In genomic region chr1:107058245-107059032, GRCh38 we compare ENCODE assay signal across 8 cellular contexts. TPM values are rescaled to one million over a fixed set of nuclear protein-coding genes. Genes with fewer than 3 reads are reported as not detected.
DNase-seq lines count a peak whose midpoint lies in the region; ATAC-seq, FAIRE-seq and TF ChIP-seq lines count a peak whose summit lies in the region.

No MANE protein-coding gene starts in this region.

- H3K4me1 Mint-ChIP-seq in CD8-positive, alpha-beta T cell (ENCODE audit: low read depth), result peaks cover 35% of the 10 kb centered on the region
- H3K4me1 Mint-ChIP-seq in astrocyte (ENCODE audit: low read depth, unreplicated experiment), result peaks cover 5% of the 10 kb centered on the region
- H3K4me1 Mint-ChIP-seq in mesothelial cell of epicardium, result peaks cover 20% of the 10 kb centered on the region

- intact Hi-C loops in CD8-positive, alpha-beta T cell (cut with DNase I, micrococcal nuclease), result no loop called here
- intact Hi-C loops in aorta (cut with DNase I), result no loop called here

- CTCF ChIA-PET in CD8-positive, alpha-beta T cell (lab: Charles Lee), result no interaction called here

- 79 to 86% methylated on average over 4 of the region's 4 CpGs for WGBS in aorta, 2 donors

- peak overlapping the region; percentile 14 for H2AFZ ChIP-seq in astrocyte (ENCODE audit: low read depth, low read length)

- no peaks in the 10 kb centered on the region for H3K36me3 ChIP-seq in CD8-positive, alpha-beta T cell (ENCODE audit: insufficient read depth, low read length)
- H3K36me3 ChIP-seq in astrocyte (ENCODE audit: insufficient read depth, low read length) (peaks cover 8% of the 10 kb centered on the region), aorta (ENCODE audit: control insufficient read depth in 1 of 2, insufficient read depth in 2 of 2, low read length in 1 of 2) (peaks cover 2 to 3% of the 10 kb centered on the region in 2 donors)

- no peak overlapping the region for H3K27ac Mint-ChIP-seq in CD8-positive, alpha-beta T cell
- no peak overlapping the region for H3K27ac Mint-ChIP-seq in astrocyte (ENCODE audit: unreplicated experiment)
- H3K27ac Mint-ChIP-seq in mesothelial cell of epicardium, result peak overlapping the region; percentile 94

- H4K20me1 ChIP-seq in astrocyte (ENCODE audit: insufficient read depth, low read length), result peaks cover 5% of the 10 kb centered on the region

- FAIRE-seq in astrocyte (lab: Jason Lieb, UNC), result peak; percentile 17

- peak overlapping the region; percentile 95 for H3K4me2 ChIP-seq in astrocyte (ENCODE audit: low read length)

- H3K27ac ChIP-seq in CD8-positive, alpha-beta T cell (ENCODE audit: low read depth, low read length), result no peak overlapping the region
- H3K27ac ChIP-seq in HL-60 (replicated peaks) (no peak overlapping the region), astrocyte (ENCODE audit: low read depth, low read length) (no peak overlapping the region), aorta (ENCODE audit: low read depth in 1 of 2, low read length in 2 of 2) (no peak overlapping the region)

- ATAC-seq in CD8-positive, alpha-beta T cell, result no peak
- no peak for ATAC-seq in aorta (ENCODE audit: low FRiP score)
- ATAC-seq in HG03025 (IDR thresholded peaks at IDR 0.05; ENCODE audit: low FRiP score, unreplicated experiment), result no peak

- POLR2A ChIA-PET in CD8-positive, alpha-beta T cell (lab: Charles Lee), result no interaction called here

- H3K4me3 Mint-ChIP-seq in CD8-positive, alpha-beta T cell, result peak overlapping the region; percentile 99
- H3K4me3 Mint-ChIP-seq in astrocyte (ENCODE audit: unreplicated experiment) (peak overlapping the region; percentile 96), mesothelial cell of epicardium (peak overlapping the region; percentile 96)

- no peak for TF ChIP-seq CTCF in CD8-positive, alpha-beta T cell (IDR thresholded peaks at IDR 0.05)
- TF ChIP-seq CTCF in HL-60 (IDR thresholded peaks at IDR 0.05; ENCODE audit: insufficient read depth, low read length) (no peak), astrocyte (IDR thresholded peaks at IDR 0.05; ENCODE audit: insufficient read depth, low read depth, low read length) (no peak), mesothelial cell of epicardium (IDR thresholded peaks at IDR 0.05; ENCODE audit: unreplicated experiment) (no peak)

- H3K4me3 ChIP-seq in CD8-positive, alpha-beta T cell (ENCODE audit: low read depth, low read length), result peak overlapping the region; percentile 97
- H3K4me3 ChIP-seq in HL-60 (replicated peaks; ENCODE audit: insufficient read depth, low read length) (peak overlapping the region; percentile 96), astrocyte (ENCODE audit: insufficient read depth, low read depth, low read length) (peak overlapping the region; percentile 96), aorta (ENCODE audit: low read length in 2 of 2) (no peak overlapping the region)

- H3K79me2 ChIP-seq in astrocyte (ENCODE audit: insufficient read depth, low read length), result peaks cover 27% of the 10 kb centered on the region

- no peaks in the 10 kb centered on the region for H3K9me3 Mint-ChIP-seq in CD8-positive, alpha-beta T cell
- H3K9me3 Mint-ChIP-seq in astrocyte (ENCODE audit: unreplicated experiment) (no peaks in the 10 kb centered on the region), mesothelial cell of epicardium (no peaks in the 10 kb centered on the region)

- DNase-seq in CD8-positive, alpha-beta T cell, result no peak
- DNase-seq in HL-60 (ENCODE audit: low read depth in 1 of 2, low spot score in 1 of 2) (peak in 1 of 2 experiments; percentile 5), astrocyte (ENCODE audit: low read depth) (no peak), mesothelial cell of epicardium (ENCODE audit: low spot score in 2 of 2, unreplicated experiment in 2 of 2) (no peak), aorta (no peak), C1 segment of cervical spinal cord (lab: John Stamatoyannopoulos, UW) (no peak), COR-L47 (lab: John Stamatoyannopoulos, UW) (no peak)

- no peaks in the 10 kb centered on the region for H3K27me3 Mint-ChIP-seq in CD8-positive, alpha-beta T cell (ENCODE audit: low read depth)
- H3K27me3 Mint-ChIP-seq in astrocyte (ENCODE audit: low read depth, unreplicated experiment), result no peaks in the 10 kb centered on the region
- no peaks in the 10 kb centered on the region for H3K27me3 Mint-ChIP-seq in mesothelial cell of epicardium (ENCODE audit: low read depth)

- H3K9ac ChIP-seq in astrocyte (ENCODE audit: low read length), result peak overlapping the region; percentile 90

- H3K9me3 ChIP-seq in CD8-positive, alpha-beta T cell (ENCODE audit: low read length), result no peaks in the 10 kb centered on the region
- H3K9me3 ChIP-seq in astrocyte (ENCODE audit: insufficient read depth, low read depth, low read length) (no peaks in the 10 kb centered on the region), aorta (ENCODE audit: control insufficient read depth, low read length) (no peaks in the 10 kb centered on the region)

- H3K27me3 ChIP-seq in CD8-positive, alpha-beta T cell (ENCODE audit: insufficient read depth, low read length), result no peaks in the 10 kb centered on the region
- H3K27me3 ChIP-seq in HL-60 (ENCODE audit: insufficient read depth, poor library complexity, severe bottlenecking) (no peaks in the 10 kb centered on the region), astrocyte (ENCODE audit: insufficient read depth, low read length) (no peaks in the 10 kb centered on the region), aorta (ENCODE audit: control insufficient read depth in 1 of 2, insufficient read depth in 2 of 2, low read length in 1 of 2) (no peaks in the 10 kb centered on the region)

- H3K36me3 Mint-ChIP-seq in CD8-positive, alpha-beta T cell, result peaks cover 32% of the 10 kb centered on the region
- no peaks in the 10 kb centered on the region for H3K36me3 Mint-ChIP-seq in astrocyte (ENCODE audit: low read depth, unreplicated experiment)
- peaks cover 6% of the 10 kb centered on the region for H3K36me3 Mint-ChIP-seq in mesothelial cell of epicardium

- H3K4me1 ChIP-seq in CD8-positive, alpha-beta T cell (ENCODE audit: insufficient read depth, low read length), result peaks cover 14% of the 10 kb centered on the region
- H3K4me1 ChIP-seq in astrocyte (ENCODE audit: insufficient read depth, low read length) (peaks cover 10% of the 10 kb centered on the region), aorta (ENCODE audit: control insufficient read depth in 1 of 2, insufficient read depth in 2 of 2, low read length in 2 of 2) (no peaks in the 10 kb centered on the region)

RNA-seq across cellular contexts. Expression of gene PRMT6, which starts 2.0 kb away (rescaled TPM):
- 1 to 10 TPM; 8.5 to 9.4 TPM for total RNA-seq in CD8-positive, alpha-beta T cell
- total RNA-seq in astrocyte (14.2 and 14.9 TPM in 2 replicates), mesothelial cell of epicardium (21.1 to 23.1 TPM (median 22.3 TPM) in 3 replicates), aorta (1 to 10 TPM; 6.4 to 7.7 TPM)
- polyA plus RNA-seq in aorta, result 1 to 10 TPM; 5.1 to 7.3 TPM

Comparison
In these comparisons a context has a peak if more than half of its experiments do, and no peak if none do; other contexts are left out.
1. H3K4me3 ChIP-seq: peak in CD8-positive, alpha-beta T cell (single experiment), HL-60 (single experiment) and astrocyte (single experiment); none in aorta (0 of 2).
2. Peak in every context shown above with its lines, with median percentiles within 50 percentile points of each other: H3K4me3 Mint-ChIP-seq.